1 cellular context compared by ENCODE assay signal in the genomic region with DNA sequence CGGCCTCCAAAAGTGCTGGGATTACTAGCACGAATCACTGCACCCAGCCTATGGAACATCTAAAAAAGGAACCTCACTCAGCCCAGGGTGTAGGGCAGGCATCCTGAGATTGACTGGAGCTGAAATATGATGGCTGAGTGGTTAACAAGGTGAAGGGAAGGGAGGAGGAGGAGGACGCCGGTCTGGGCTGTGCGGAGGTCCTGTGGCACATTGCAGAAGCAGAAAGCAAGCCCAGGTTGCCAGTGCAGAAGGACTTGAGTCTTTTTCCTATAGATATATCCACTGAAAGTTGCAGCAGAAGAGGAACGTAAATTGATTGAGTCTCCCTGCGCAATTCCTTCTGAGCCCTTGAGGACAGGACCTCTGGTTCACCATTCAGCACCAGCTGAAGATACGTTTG.
TF ChIP-seq lines count a peak whose summit lies in the region.

No MANE protein-coding gene starts in this region.

TF ChIP-seq in WTC11, 78 proteins besides CTCF, POLR2A, EP300 and RAD21 (continued from another document):
- TF ChIP-seq E2F5 (CRISPR knock-in tag; IDR thresholded peaks at IDR 0.05) (no peak), MAX (CRISPR knock-in tag; IDR thresholded peaks at IDR 0.05) (no peak), FOXP1 (CRISPR knock-in tag; IDR thresholded peaks at IDR 0.05; ENCODE audit: borderline replicate concordance) (no peak), FOXK1 (CRISPR knock-in tag; IDR thresholded peaks at IDR 0.05) (no peak), ELF4 (CRISPR knock-in tag; IDR thresholded peaks at IDR 0.05; ENCODE audit: low read depth) (no peak), CBFB (CRISPR knock-in tag; IDR thresholded peaks at IDR 0.05; ENCODE audit: low read depth) (no peak), PRRX2 (CRISPR knock-in tag; IDR thresholded peaks at IDR 0.05) (no peak), RORB (CRISPR knock-in tag; IDR thresholded peaks at IDR 0.05) (no peak), HMGA2 (CRISPR knock-in tag; IDR thresholded peaks at IDR 0.05) (no peak), ZNF263 (CRISPR knock-in tag; IDR thresholded peaks at IDR 0.05; ENCODE audit: low read depth) (no peak)
